7 cellular contexts compared by ENCODE assay signal in the genomic region with DNA sequence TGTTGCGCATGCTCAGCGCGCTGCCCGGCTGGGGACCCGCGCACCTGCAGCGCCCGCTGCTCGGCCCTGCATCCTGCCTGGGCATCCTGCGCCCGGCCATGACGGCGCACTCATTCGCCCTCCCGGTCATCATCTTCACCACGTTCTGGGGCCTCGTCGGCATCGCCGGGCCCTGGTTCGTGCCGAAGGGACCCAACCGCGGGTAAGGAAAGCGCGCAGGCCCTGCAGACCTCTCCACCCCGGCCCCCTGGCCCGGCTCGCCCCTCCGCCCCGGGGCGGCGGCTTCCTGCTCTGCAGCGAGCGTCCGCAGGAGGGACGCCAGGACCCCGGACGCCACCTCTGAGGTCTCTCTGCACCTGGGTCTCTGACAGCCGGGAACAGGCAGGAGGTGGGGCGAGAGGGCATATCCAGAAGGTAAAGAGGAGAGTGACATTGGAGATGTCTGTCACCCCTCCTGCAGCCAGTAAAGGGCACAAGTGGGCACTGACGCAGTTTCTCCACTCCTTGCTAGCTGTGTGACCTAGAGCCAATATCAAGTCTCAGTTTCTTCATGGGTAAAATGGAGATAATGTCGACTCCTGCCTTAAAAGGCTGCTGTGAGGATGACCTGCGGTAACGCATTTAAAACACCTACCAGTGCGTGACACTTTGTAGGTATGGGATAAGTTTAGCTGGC. TPM values are rescaled to one million over a fixed set of nuclear protein-coding genes. Genes with fewer than 3 reads are reported as not detected.
DNase-seq lines count a peak whose midpoint lies in the region; ATAC-seq and TF ChIP-seq lines count a peak whose summit lies in the region.

Gene ATP6V0E2 (plus strand): TSS at position 2 of the 676 bp plus-strand sequence. CDS start 97 bp downstream, at position 99.

- no peaks in the 10 kb centered on the region for H3K9me3 ChIP-seq in neuron (ENCODE audit: low read length)

- H3K36me3 ChIP-seq in neuron (ENCODE audit: insufficient read depth, low read length): peaks cover 6% of the 10 kb centered on the region

- no peak for DNase-seq in RPMI7951 (ENCODE audit: low read depth)
- no peak for DNase-seq in epithelial cell of proximal tubule (ENCODE audit: low read depth)
- no peak for DNase-seq in RPMI8226
- DNase-seq in globus pallidus (ENCODE audit: low spot score): no peak

- peaks cover 15% of the 10 kb centered on the region for H3K4me1 ChIP-seq in neuron (ENCODE audit: insufficient read depth, low read length)

- H3K4me3 ChIP-seq in epithelial cell of proximal tubule (ENCODE audit: low read depth, low read length) (peak within 1 kb of the TSS; percentile 84), neuron (ENCODE audit: low read length) (peak within 1 kb of the TSS; percentile 88)

- ATAC-seq in GM18861 (IDR thresholded peaks at IDR 0.05; ENCODE audit: unreplicated experiment): peak; percentile 24
- peak; percentile 28 for ATAC-seq in HG02588 (IDR thresholded peaks at IDR 0.05; ENCODE audit: unreplicated experiment)

- no peaks in the 10 kb centered on the region for H3K27me3 ChIP-seq in neuron (ENCODE audit: insufficient read depth, low read length)

- peak within 1 kb of the TSS; percentile 91 for H2AFZ ChIP-seq in neuron (ENCODE audit: low read depth, low read length)

- no peak for TF ChIP-seq CTCF in epithelial cell of proximal tubule (conservative IDR thresholded peaks at IDR 0.05; ENCODE audit: low read depth, low read length)

RNA-seq across cellular contexts. Expression of gene ATP6V0E2, which starts in this region (rescaled TPM):
- 34.5 and 61.5 TPM in 2 replicates for total RNA-seq in RPMI7951 (2014; rRNA removed; shearing (Covaris generic))
- 57.3 and 62.2 TPM in 2 replicates for total RNA-seq in epithelial cell of proximal tubule
